ENCODE assay signal across 2 cellular contexts in genomic region chr1:201176931-201177330, GRCh38.
TF ChIP-seq lines count a peak whose summit lies in the region.

No MANE protein-coding gene starts in this region.

TF ChIP-seq in HepG2, 621 proteins besides CTCF, POLR2A, EP300 and RAD21:
- TF ChIP-seq ZC3H13 (CRISPR knock-in tag; IDR thresholded peaks at IDR 0.05) (no peak), ZNF556 (CRISPR knock-in tag; IDR thresholded peaks at IDR 0.05; ENCODE audit: borderline replicate concordance) (no peak), GZF1 (CRISPR knock-in tag; IDR thresholded peaks at IDR 0.05) (no peak), ZNF326 (CRISPR knock-in tag; IDR thresholded peaks at IDR 0.05; ENCODE audit: borderline replicate concordance) (no peak), JUN (CRISPR knock-in tag; IDR thresholded peaks at IDR 0.05) (no peak)

TF ChIP-seq in K562, 482 proteins besides CTCF, POLR2A, EP300 and RAD21:
- TF ChIP-seq FOSL1 (tag; conservative IDR thresholded peaks at IDR 0.05) = 0 out of 2 replicates have a peak, but pooled peaks have one; percentile 23
- TF ChIP-seq KDM2B (CRISPR knock-in tag; IDR thresholded peaks at IDR 0.05) = no peak
